Comparison of ENCODE assay signal across 17 cellular contexts in genomic region chr4:167985565-167985964, GRCh38.
A peak's percentile ranks its signal among the peaks of the same experiment; 100 is the strongest.
DNase-seq lines count a peak whose midpoint lies in the region; ATAC-seq and TF ChIP-seq lines count a peak whose summit lies in the region.
"Had no signal": no experiment of that assay in that cellular context is flagged by ENCODE, and none has a peak within 500 bp of the region (broad histone marks: within the 10 kb centered on the region; RNA-seq: fewer than 3 reads in every experiment).

No MANE protein-coding gene starts in this region.

- no peak overlapping the region for H4K91ac ChIP-seq in IMR-90 (ENCODE audit: insufficient read depth, low read depth, low read length)

- H3K14ac ChIP-seq in IMR-90 (replicated peaks; ENCODE audit: low read depth, low read length): no peak overlapping the region

- POLR2A ChIA-PET in IMR-90 (lab: Charles Lee; ENCODE audit: unreplicated experiment): no interaction called here

- TF ChIP-seq RAD21 in IMR-90 (IDR thresholded peaks at IDR 0.05; ENCODE audit: low read length): no peak

- H3K9me1 ChIP-seq in IMR-90 (ENCODE audit: insufficient read depth, low read length): no peaks in the 10 kb centered on the region

- H3K36me3 ChIP-seq in IMR-90 (ENCODE audit: control insufficient read depth, insufficient read depth, low read length): no peaks in the 10 kb centered on the region
- H3K36me3 ChIP-seq in spleen: no peaks in the 10 kb centered on the region
- no peaks in the 10 kb centered on the region for H3K36me3 ChIP-seq in upper lobe of right lung
- H3K36me3 ChIP-seq: BLaER1 treated with 17β-estradiol and CSF1 and Interleukin-3, amounts not matched to agents 10 nM and 100 nM had no signal

- 0 out of 2 replicates have a peak, but pooled peaks cover 2% of the 10 kb centered on the region for H3K27me3 Mint-ChIP-seq in HFFc6 (ENCODE audit: insufficient read depth)
- H3K27me3 Mint-ChIP-seq: B cell; CD4-positive, alpha-beta T cell had no signal

- H3K18ac ChIP-seq in IMR-90 (ENCODE audit: low read depth, low read length): no peak overlapping the region

- no peak overlapping the region for H3K4me2 ChIP-seq in IMR-90 (ENCODE audit: low read depth, low read length)
- H3K4me2 ChIP-seq: A549; BLaER1 treated with 17β-estradiol and CSF1 and Interleukin-3, amounts not matched to agents 10 nM and 100 nM had no signal

- H3K27ac ChIP-seq in IMR-90 (ENCODE audit: insufficient read depth, low read length): no peak overlapping the region
- H3K27ac ChIP-seq in spleen: no peak overlapping the region
- no peak overlapping the region for H3K27ac ChIP-seq in upper lobe of right lung
- H3K27ac ChIP-seq: 22Rv1; A549; BLaER1 treated with 17β-estradiol and CSF1 and Interleukin-3, amounts not matched to agents 10 nM and 100 nM; C4-2B had no signal

- no peak overlapping the region for H2BK15ac ChIP-seq in IMR-90 (ENCODE audit: low read depth, low read length)

- dilution Hi-C loops in IMR-90 (cut with HindIII; ENCODE audit: low sequenced_read_pairs, unreplicated experiment): no loop called here

- no peak overlapping the region for H2BK120ac ChIP-seq in IMR-90 (ENCODE audit: low read depth, low read length)

- no peak overlapping the region for H3K9ac ChIP-seq in IMR-90 (ENCODE audit: low read depth, low read length)
- H3K9ac ChIP-seq: BLaER1 treated with 17β-estradiol and CSF1 and Interleukin-3, amounts not matched to agents 10 nM and 100 nM had no signal

- H2AK5ac ChIP-seq in IMR-90 (ENCODE audit: low read depth, low read length): no peak overlapping the region

- H3K27ac Mint-ChIP-seq in HFFc6: no peak overlapping the region
- H3K27ac Mint-ChIP-seq: B cell; CD4-positive, alpha-beta T cell; CD8-positive, alpha-beta T cell had no signal

- no peak overlapping the region for H3K56ac ChIP-seq in IMR-90 (ENCODE audit: extremely low read depth, insufficient read depth, low read length)

- no peaks in the 10 kb centered on the region for H4K20me1 ChIP-seq in IMR-90 (ENCODE audit: insufficient read depth, low read length)
- H4K20me1 ChIP-seq: BLaER1 treated with 17β-estradiol and CSF1 and Interleukin-3, amounts not matched to agents 10 nM and 100 nM had no signal

- no peak overlapping the region for H2AK9ac ChIP-seq in IMR-90 (replicated peaks; ENCODE audit: low read depth, low read length, poor library complexity)

- H3K9me3 Mint-ChIP-seq in HFFc6: peaks cover 7% of the 10 kb centered on the region; the same call in 1 of the 2 replicates

- H3K4me1 ChIP-seq in IMR-90 (ENCODE audit: control insufficient read depth, insufficient read depth, low read length) (no peaks in the 10 kb centered on the region), spleen (no peaks in the 10 kb centered on the region), upper lobe of right lung (no peaks in the 10 kb centered on the region)
- H3K4me1 ChIP-seq: A549; BLaER1 treated with 17β-estradiol and CSF1 and Interleukin-3, amounts not matched to agents 10 nM and 100 nM; Caco-2 had no signal

- peak overlapping the region; percentile 11 for H2AFZ ChIP-seq in IMR-90 (replicated peaks; ENCODE audit: low read length, poor library complexity)

- no TSS peak for BruUV-seq in IMR-90 (replicated peaks; lab: Mats Ljungman, UMichigan)

- H4K8ac ChIP-seq in IMR-90 (ENCODE audit: low read depth in 2 of 2, low read length in 2 of 2): no peak overlapping the region

- ATAC-seq in IMR-90 (ENCODE audit: low read depth) (no peak), upper lobe of right lung (peak; percentile 38)
- ATAC-seq: A549; CD8-positive, alpha-beta T cell had no signal

- TF ChIP-seq POLR2A in IMR-90 (IDR thresholded peaks at IDR 0.05; ENCODE audit: low read depth, low read length) (no peak), spleen (IDR thresholded peaks at IDR 0.05) (no peak)

- no peak overlapping the region for H2BK5ac ChIP-seq in IMR-90 (ENCODE audit: low read depth, low read length, poor library complexity, severe bottlenecking)

- H3K4ac ChIP-seq in IMR-90 (ENCODE audit: low read depth, low read length): no peak overlapping the region

- no peaks in the 10 kb centered on the region for H3K4me1 Mint-ChIP-seq in HFFc6 (ENCODE audit: low read depth)
- H3K4me1 Mint-ChIP-seq: B cell had no signal

- in situ Hi-C loops in IMR-90 (cut with MboI; ENCODE audit: low sequenced_read_pairs): no loop called here

- H3K4me3 ChIP-seq in IMR-90 (ENCODE audit: insufficient read depth, low read depth, low read length) (no peak overlapping the region), spleen (no peak overlapping the region), upper lobe of right lung (no peak overlapping the region)
- H3K4me3 ChIP-seq: A549; BLaER1 treated with 17β-estradiol and CSF1 and Interleukin-3, amounts not matched to agents 10 nM and 100 nM had no signal

- H2BK20ac ChIP-seq in IMR-90 (ENCODE audit: low read depth, low read length): no peak overlapping the region

- no peak overlapping the region for H3K23ac ChIP-seq in IMR-90 (ENCODE audit: low read depth, low read length)

- H3K79me1 ChIP-seq in IMR-90 (ENCODE audit: low read depth in 1 of 2, low read length in 2 of 2): no peaks in the 10 kb centered on the region

- intact Hi-C loops in IMR-90 (cut with micrococcal nuclease): no loop called here
- intact Hi-C loops in spleen (cut with DNase I; ENCODE audit: low total_unique reads): no loop called here
- intact Hi-C loops in upper lobe of right lung (cut with DNase I): no loop called here

- CTCF ChIA-PET in IMR-90 (lab: Yijun Ruan, JAX): no interaction called here

- H3K4me3 Mint-ChIP-seq in HFFc6: no peak overlapping the region
- H3K4me3 Mint-ChIP-seq: B cell; CD4-positive, alpha-beta T cell; CD8-positive, alpha-beta T cell had no signal

- H3K9me3 ChIP-seq in IMR-90 (ENCODE audit: control insufficient read depth, insufficient read depth, low read length): no peaks in the 10 kb centered on the region
- H3K9me3 ChIP-seq in spleen: peaks cover 0 to 54% (median 47%) of the 10 kb centered on the region in 8 donors
- H3K9me3 ChIP-seq in upper lobe of right lung: no peaks in the 10 kb centered on the region
- H3K9me3 ChIP-seq: A549, Caco-2 had no signal

- DNase-seq in IMR-90 (no peak), spleen (peak; percentile 52), upper lobe of right lung (no peak), HFFc6 (no peak), NCI-H524 treated with DMSO at 0.1 percent for 48 hours (lab: John Stamatoyannopoulos, UW) (no peak)
- DNase-seq: AML-193; Caco-2; Calu3; CD4-positive, alpha-beta T cell; CD8-positive, alpha-beta T cell; DMS79 treated with DMSO at 0.1 percent for 48 hours; GF-D8 had no signal

- TF ChIP-seq CTCF in IMR-90 (conservative IDR thresholded peaks at IDR 0.05; ENCODE audit: low read depth, low read length) (no peak), spleen (IDR thresholded peaks at IDR 0.05 in 8 of 11, conservative IDR thresholded peaks at IDR 0.05 in 3 of 11) (no peak), upper lobe of right lung (IDR thresholded peaks at IDR 0.05) (no peak), HFFc6 (IDR thresholded peaks at IDR 0.05) (no peak)

- H3K27me3 ChIP-seq in IMR-90 (ENCODE audit: control insufficient read depth, insufficient read depth, low read length): no peaks in the 10 kb centered on the region
- no peaks in the 10 kb centered on the region for H3K27me3 ChIP-seq in spleen (replicated peaks in 1 of 7)
- no peaks in the 10 kb centered on the region for H3K27me3 ChIP-seq in upper lobe of right lung
- H3K27me3 ChIP-seq: BLaER1 treated with 17β-estradiol and CSF1 and Interleukin-3, amounts not matched to agents 10 nM and 100 nM had no signal

- no peaks in the 10 kb centered on the region for H3K36me3 Mint-ChIP-seq in HFFc6 (ENCODE audit: low read depth)
- H3K36me3 Mint-ChIP-seq: CD8-positive, alpha-beta T cell had no signal

- no peak overlapping the region for H4K5ac ChIP-seq in IMR-90 (ENCODE audit: low read depth, low read length)

TF ChIP-seq in IMR-90, 13 proteins besides CTCF, POLR2A, EP300 and RAD21:
- TF ChIP-seq MAZ (IDR thresholded peaks at IDR 0.05; ENCODE audit: borderline replicate concordance, low read depth, low read length) (no peak), MAFK (IDR thresholded peaks at IDR 0.05; ENCODE audit: low read depth, low read length) (no peak), USF2 (IDR thresholded peaks at IDR 0.05; ENCODE audit: low read depth, low read length) (no peak), CEBPB (IDR thresholded peaks at IDR 0.05; ENCODE audit: low read depth, low read length) (no peak), RFX5 (IDR thresholded peaks at IDR 0.05; ENCODE audit: low read depth, low read length) (no peak), NFE2L2 (IDR thresholded peaks at IDR 0.05; ENCODE audit: low read depth, low read length) (no peak), CHD1 (IDR thresholded peaks at IDR 0.05; ENCODE audit: low read depth, low read length) (no peak), FOS (IDR thresholded peaks at IDR 0.05; ENCODE audit: low read depth, low read length) (no peak), MXI1 (IDR thresholded peaks at IDR 0.05; ENCODE audit: borderline replicate concordance, low read depth, low read length) (no peak), ELK1 (IDR thresholded peaks at IDR 0.05; ENCODE audit: borderline replicate concordance, low read depth, low read length) (no peak), SMC3 (IDR thresholded peaks at IDR 0.05; ENCODE audit: low read depth, low read length) (no peak), RCOR1 (IDR thresholded peaks at IDR 0.05; ENCODE audit: insufficient replicate concordance, low read length) (no peak), BHLHE40 (IDR thresholded peaks at IDR 0.05; ENCODE audit: low read depth, low read length) (no peak)
TF ChIP-seq in IMR-90: peak in this region for 0.
